8 cellular contexts compared by ENCODE assay signal in the genomic region with DNA sequence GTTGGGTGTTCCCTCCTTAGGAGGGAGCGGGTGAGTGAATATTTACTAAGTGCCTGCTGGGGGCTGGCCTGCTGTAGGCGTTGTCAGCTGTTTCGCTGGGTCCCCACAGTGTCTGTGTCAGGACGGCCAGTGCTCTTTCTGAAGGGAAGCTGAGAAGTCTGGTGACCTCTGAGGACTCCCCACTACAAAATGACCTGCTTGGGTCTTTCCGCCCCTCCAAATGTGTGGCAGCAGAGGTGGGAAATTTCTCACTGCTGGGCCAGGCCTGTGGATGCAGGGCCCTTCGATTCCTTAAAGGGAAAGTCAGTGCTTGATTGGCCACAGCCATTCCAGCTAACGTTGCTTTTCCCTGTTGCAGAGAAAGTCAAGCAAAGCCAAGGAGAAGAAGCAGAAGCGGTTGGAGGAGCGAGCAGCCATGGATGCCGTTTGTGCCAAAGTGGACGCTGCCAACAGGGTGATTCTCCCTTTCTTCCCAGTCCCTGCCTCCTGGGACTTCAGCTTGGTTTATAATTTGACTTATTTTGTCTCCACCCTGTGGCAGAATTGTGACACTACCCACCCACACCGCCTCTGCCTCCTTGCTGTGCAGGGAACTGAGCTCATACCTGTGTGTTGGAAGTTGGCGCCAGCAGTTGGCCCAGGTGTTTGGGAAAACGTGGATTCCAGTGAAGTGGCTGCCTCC. TPM values are rescaled to one million over a fixed set of nuclear protein-coding genes. Genes with fewer than 3 reads are reported as not detected.
DNase-seq lines count a peak whose midpoint lies in the region; ATAC-seq, FAIRE-seq and TF ChIP-seq lines count a peak whose summit lies in the region.

No MANE protein-coding gene starts in this region.

- H3K27me3 ChIP-seq in endothelial cell of umbilical vein (ENCODE audit: control insufficient read depth in 2 of 2, insufficient read depth in 2 of 2, low read length in 2 of 2): no peaks in the 10 kb centered on the region

- H3K4me3 Mint-ChIP-seq in activated CD8-positive, alpha-beta memory T cell treated with anti-CD3 and anti-CD28 coated beads, Interleukin-2, amount 10 ng/mL, durations not matched to agents 7 days and 5 days: no peak overlapping the region

- no peaks in the 10 kb centered on the region for H4K20me1 ChIP-seq in endothelial cell of umbilical vein (replicated peaks; ENCODE audit: control insufficient read depth, extremely low read depth, insufficient read depth, low read length)

- H3K36me3 ChIP-seq in endothelial cell of umbilical vein (ENCODE audit: control insufficient read depth in 2 of 2, extremely low read depth in 1 of 2, insufficient read depth in 2 of 2, low read length in 2 of 2): peaks cover 2 to 11% of the 10 kb centered on the region in 2 experiments

- no peak for TF ChIP-seq POLR2A in endothelial cell of umbilical vein (IDR thresholded peaks at IDR 0.05; ENCODE audit: low read depth, low read length)

- H3K4me1 Mint-ChIP-seq in activated CD8-positive, alpha-beta memory T cell treated with anti-CD3 and anti-CD28 coated beads, Interleukin-2, amount 10 ng/mL, durations not matched to agents 7 days and 5 days: peaks cover 21% of the 10 kb centered on the region

- H3K4me1 ChIP-seq in endothelial cell of umbilical vein (ENCODE audit: control insufficient read depth, extremely low read depth, insufficient read depth, low read length): no peaks in the 10 kb centered on the region

- no peak overlapping the region for H3K4me3 ChIP-seq in endothelial cell of umbilical vein (replicated peaks in 1 of 3; ENCODE audit: insufficient read depth in 1 of 3, low read depth in 1 of 3, low read length in 3 of 3)

- dilution Hi-C loops in endothelial cell of umbilical vein (cut with MboI; ENCODE audit: extremely low pct_ligation_motif_present, low sequenced_read_pairs): no loop called here

- no peaks in the 10 kb centered on the region for H3K27me3 Mint-ChIP-seq in activated CD8-positive, alpha-beta memory T cell treated with anti-CD3 and anti-CD28 coated beads, Interleukin-2, amount 10 ng/mL, durations not matched to agents 7 days and 5 days

- peak; percentile 59 for FAIRE-seq in endothelial cell of umbilical vein (lab: Jason Lieb, UNC)

- H3K9me3 ChIP-seq in endothelial cell of umbilical vein (replicated peaks; ENCODE audit: control insufficient read depth, insufficient read depth, low read length): no peaks in the 10 kb centered on the region

- no TSS peak for BruUV-seq in endothelial cell of umbilical vein (replicated peaks; lab: Mats Ljungman, UMichigan)

- H3K9me1 ChIP-seq in endothelial cell of umbilical vein (replicated peaks; ENCODE audit: control insufficient read depth, extremely low read depth, insufficient read depth, low read length): no peaks in the 10 kb centered on the region

- peaks cover 14% of the 10 kb centered on the region for H3K79me2 ChIP-seq in endothelial cell of umbilical vein (ENCODE audit: control insufficient read depth, insufficient read depth, low read length)

- peak; percentile 76 for ATAC-seq in activated CD8-positive, alpha-beta memory T cell treated with anti-CD3 and anti-CD28 coated beads, Interleukin-2, amount 10 ng/mL, durations not matched to agents 7 days and 5 days
- no peak for ATAC-seq in stimulated activated naive CD8-positive, alpha-beta T cell treated with anti-CD3 and anti-CD28 coated beads, Interleukin-15, Interleukin-2, amounts not matched to agents 100 U/mL and 50 U/mL, for 24 hours
- no peak for ATAC-seq in GM21367 (IDR thresholded peaks at IDR 0.05; ENCODE audit: unreplicated experiment)

- H3K27ac ChIP-seq in endothelial cell of umbilical vein (ENCODE audit: insufficient read depth, low read depth, low read length): no peak overlapping the region

- no peak overlapping the region for H2AFZ ChIP-seq in endothelial cell of umbilical vein (ENCODE audit: low read depth, low read length)

- intact Hi-C loops in endothelial cell of umbilical vein (cut with micrococcal nuclease): loop anchor here (1.0 kb wide), 2 partner anchors 108 to 178 kb away; no protein-coding TSS in a partner anchor

- H3K9me3 Mint-ChIP-seq in activated CD8-positive, alpha-beta memory T cell treated with anti-CD3 and anti-CD28 coated beads, Interleukin-2, amount 10 ng/mL, durations not matched to agents 7 days and 5 days (ENCODE audit: low read depth): no peaks in the 10 kb centered on the region

- H3K9ac ChIP-seq in endothelial cell of umbilical vein (replicated peaks; ENCODE audit: extremely low read depth, insufficient read depth, low read length): no peak overlapping the region

- no peak overlapping the region for H3K27ac Mint-ChIP-seq in activated CD8-positive, alpha-beta memory T cell treated with anti-CD3 and anti-CD28 coated beads, Interleukin-2, amount 10 ng/mL, durations not matched to agents 7 days and 5 days

- POLR2A ChIA-PET in HEK293T (lab: Yijun Ruan, JAX) (interaction anchor here (0.7 to 1.9 kb wide), 4 partner anchors 13 to 115 kb away, joined by 3 to 10 read pairs (median 6); a partner anchor contains a TSS), endothelial cell of umbilical vein (lab: Charles Lee) (interaction anchor here (0.9 kb wide), 1 partner anchor 178 kb away, joined by 3 read pairs; a partner anchor contains a TSS)

- CTCF ChIA-PET in HEK293T (lab: Yijun Ruan, JAX): interaction anchor here (0.6 to 2.3 kb wide), 20 partner anchors 10 to 466 kb away, joined by 3 to 17 read pairs (median 4); a partner anchor contains a TSS
- CTCF ChIA-PET in activated CD8-positive, alpha-beta memory T cell treated with anti-CD3 and anti-CD28 coated beads, Interleukin-2, amount 10 ng/mL, durations not matched to agents 7 days and 5 days (lab: Charles Lee): interaction anchor here (0.7 to 5.4 kb wide), 31 partner anchors 9 to 240 kb away, joined by 3 to 136 read pairs (median 5); a partner anchor contains a TSS
- CTCF ChIA-PET in endothelial cell of umbilical vein (lab: Charles Lee): interaction anchor here (0.7 to 6.9 kb wide), 45 partner anchors 8 to 467 kb away, joined by 3 to 264 read pairs (median 5); a partner anchor contains a TSS

- TF ChIP-seq CTCF in endothelial cell of umbilical vein (IDR thresholded peaks at IDR 0.05; ENCODE audit: extremely low read depth in 1 of 2, insufficient read depth in 1 of 2, low read depth in 1 of 2, low read length in 2 of 2): peak; percentile 50 to 60

- no peak overlapping the region for H3K4me2 ChIP-seq in endothelial cell of umbilical vein (ENCODE audit: insufficient read depth, low read length)

- DNase-seq in C1 segment of cervical spinal cord (lab: John Stamatoyannopoulos, UW) (peak in 11 of 14 donors; percentile 41 to 75 (median 45)), HEK293T (ENCODE audit: extremely low spot score) (peak; percentile 71), NCI-H69 (lab: John Stamatoyannopoulos, UW) (peak; percentile 88), endothelial cell of umbilical vein (ENCODE audit: low read depth, low spot score) (peak; percentile 68), middle frontal gyrus (ENCODE audit: extremely low spot score, low spot score) (peak; percentile 64)
- DNase-seq in activated CD8-positive, alpha-beta memory T cell treated with anti-CD3 and anti-CD28 coated beads, Interleukin-2, amount 10 ng/mL, durations not matched to agents 7 days and 5 days: peak; percentile 68
- DNase-seq in stimulated activated naive CD8-positive, alpha-beta T cell treated with anti-CD3 and anti-CD28 coated beads, Interleukin-15, Interleukin-2, amounts not matched to agents 100 U/mL and 50 U/mL, for 24 hours: peak; percentile 49

- peaks cover 15% of the 10 kb centered on the region for H3K36me3 Mint-ChIP-seq in activated CD8-positive, alpha-beta memory T cell treated with anti-CD3 and anti-CD28 coated beads, Interleukin-2, amount 10 ng/mL, durations not matched to agents 7 days and 5 days

RNA-seq across cellular contexts. Expression of a gene that starts 6.8 kb away (rescaled TPM):
- 10 to 100 TPM; 37.0 to 46.0 TPM for total RNA-seq in activated CD8-positive, alpha-beta memory T cell treated with anti-CD3 and anti-CD28 coated beads, Interleukin-2, amount 10 ng/mL, durations not matched to agents 7 days and 5 days
- total RNA-seq in endothelial cell of umbilical vein: 30.9 and 32.3 TPM in 2 replicates
- polyA plus RNA-seq in endothelial cell of umbilical vein: 22.8 and 28.5 TPM in 2 replicates
- 23.3 and 27.4 TPM in 2 replicates for polyA plus RNA-seq in endothelial cell of umbilical vein (2011; cell fraction: cytosol; rRNA removed)
- polyA plus RNA-seq in endothelial cell of umbilical vein (2011; cell fraction: nucleus; rRNA removed): 114 and 117 TPM in 2 replicates
- 23.2 and 25.1 TPM in 2 replicates for polyA plus RNA-seq in endothelial cell of umbilical vein (2012)
- polyA minus RNA-seq in endothelial cell of umbilical vein: 22.0 and 29.8 TPM in 2 replicates
- polyA minus RNA-seq in endothelial cell of umbilical vein (2011; cell fraction: cytosol; rRNA and poly(A)+ RNA removed): 7.1 TPM
- 23.6 and 27.4 TPM in 2 replicates for polyA minus RNA-seq in endothelial cell of umbilical vein (2011; cell fraction: nucleus; rRNA and poly(A)+ RNA removed)

RNA-seq across cellular contexts. Expression of a gene that starts 28.7 kb away (rescaled TPM):
- under 1 TPM; 0.16 to 0.47 TPM for total RNA-seq in activated CD8-positive, alpha-beta memory T cell treated with anti-CD3 and anti-CD28 coated beads, Interleukin-2, amount 10 ng/mL, durations not matched to agents 7 days and 5 days
- 0.13 and 1.7 TPM in 2 replicates for total RNA-seq in endothelial cell of umbilical vein
- polyA plus RNA-seq in endothelial cell of umbilical vein: 0.43 and 0.63 TPM in 2 replicates
- polyA plus RNA-seq in endothelial cell of umbilical vein (2011; cell fraction: cytosol; rRNA removed): 0.45 and 0.59 TPM in 2 replicates
- polyA plus RNA-seq in endothelial cell of umbilical vein (2011; cell fraction: nucleus; rRNA removed): 0.59 and 0.66 TPM in 2 replicates
- 0.28 and 0.30 TPM in 2 replicates for polyA plus RNA-seq in endothelial cell of umbilical vein (2012)
- polyA minus RNA-seq in endothelial cell of umbilical vein: 0.36 and 0.70 TPM in 2 replicates
- polyA minus RNA-seq in endothelial cell of umbilical vein (2011; cell fraction: cytosol; rRNA and poly(A)+ RNA removed): 1.3 TPM
- polyA minus RNA-seq in endothelial cell of umbilical vein (2011; cell fraction: nucleus; rRNA and poly(A)+ RNA removed): 0.24 TPM in 1 of 2 replicates, not detected in the other

RNA-seq across cellular contexts. Expression of a gene that starts 28.8 kb away (rescaled TPM):
- 100 to 1,000 TPM; 445 to 484 TPM for total RNA-seq in activated CD8-positive, alpha-beta memory T cell treated with anti-CD3 and anti-CD28 coated beads, Interleukin-2, amount 10 ng/mL, durations not matched to agents 7 days and 5 days
- total RNA-seq in endothelial cell of umbilical vein: 307 and 339 TPM in 2 replicates
- polyA plus RNA-seq in endothelial cell of umbilical vein: 930 and 1,340 TPM in 2 replicates
- polyA plus RNA-seq in endothelial cell of umbilical vein (2011; cell fraction: cytosol; rRNA removed): 519 and 619 TPM in 2 replicates
- 138 and 192 TPM in 2 replicates for polyA plus RNA-seq in endothelial cell of umbilical vein (2011; cell fraction: nucleus; rRNA removed)
- polyA plus RNA-seq in endothelial cell of umbilical vein (2012): 412 and 424 TPM in 2 replicates
- 163 and 178 TPM in 2 replicates for polyA minus RNA-seq in endothelial cell of umbilical vein
- polyA minus RNA-seq in endothelial cell of umbilical vein (2011; cell fraction: cytosol; rRNA and poly(A)+ RNA removed): 386 TPM
- polyA minus RNA-seq in endothelial cell of umbilical vein (2011; cell fraction: nucleus; rRNA and poly(A)+ RNA removed): 34.2 and 36.7 TPM in 2 replicates

RNA-seq across cellular contexts. Expression of a gene that starts 40.6 kb away (rescaled TPM):
- total RNA-seq in activated CD8-positive, alpha-beta memory T cell treated with anti-CD3 and anti-CD28 coated beads, Interleukin-2, amount 10 ng/mL, durations not matched to agents 7 days and 5 days: 10 to 100 TPM; 90.1 to 97.6 TPM
- 80.0 and 81.9 TPM in 2 replicates for total RNA-seq in endothelial cell of umbilical vein
- polyA plus RNA-seq in endothelial cell of umbilical vein: 256 and 316 TPM in 2 replicates
- 161 and 174 TPM in 2 replicates for polyA plus RNA-seq in endothelial cell of umbilical vein (2011; cell fraction: cytosol; rRNA removed)
- 244 and 248 TPM in 2 replicates for polyA plus RNA-seq in endothelial cell of umbilical vein (2011; cell fraction: nucleus; rRNA removed)
- polyA plus RNA-seq in endothelial cell of umbilical vein (2012): 122 and 134 TPM in 2 replicates
- 77.2 and 88.3 TPM in 2 replicates for polyA minus RNA-seq in endothelial cell of umbilical vein
- polyA minus RNA-seq in endothelial cell of umbilical vein (2011; cell fraction: cytosol; rRNA and poly(A)+ RNA removed): 68.1 TPM
- polyA minus RNA-seq in endothelial cell of umbilical vein (2011; cell fraction: nucleus; rRNA and poly(A)+ RNA removed): 33.3 and 44.5 TPM in 2 replicates
